ENCODE assay signal across 32 cellular contexts in the genomic region with DNA sequence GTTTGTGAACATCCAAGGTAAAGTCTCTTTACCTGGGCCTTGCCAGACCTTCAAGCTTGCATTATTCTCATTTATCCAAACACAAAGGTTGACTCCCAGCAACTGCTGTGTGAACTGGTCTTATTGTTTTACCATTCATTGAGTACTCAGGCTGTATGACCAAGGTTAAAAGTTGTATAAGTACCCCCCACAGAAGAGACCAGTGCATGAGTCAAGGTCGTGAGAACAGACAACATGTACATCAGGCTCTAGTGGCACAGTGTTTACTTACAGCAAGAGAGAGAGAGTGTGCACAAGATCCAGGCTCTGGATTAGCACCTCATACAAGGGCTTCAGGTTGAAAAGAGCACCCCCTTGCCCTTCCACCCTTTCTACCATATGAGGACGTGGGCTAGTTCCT.
"Had no signal": no experiment of that assay in that cellular context is flagged by ENCODE, and none has a peak within 500 bp of the region (broad histone marks: within the 10 kb centered on the region; RNA-seq: fewer than 3 reads in every experiment).

No MANE protein-coding gene starts in this region.

- H3K9me3 Mint-ChIP-seq: naive B cell; naive thymus-derived CD8-positive, alpha-beta T cell; natural killer cell treated with Interleukin-12 subunit alpha and Interleukin-12 subunit beta and Interleukin-15 and Interleukin-18, amount 100 ng/mL, for 72 hours; stimulated activated memory B cell treated with anti-CD40 and anti-IgM and Interleukin-4, amounts not matched to agents 10 μg/mL and 1 μg/mL and 100 μg/mL, for 72 hours had no signal

- H3K4me3 ChIP-seq: ovary, psoas muscle, skin epidermis, smooth muscle cell, spleen, suprapubic skin, testis, tibial artery, transverse colon, upper lobe of left lung, uterus had no signal

- H3K27ac Mint-ChIP-seq: naive B cell; naive thymus-derived CD8-positive, alpha-beta T cell; natural killer cell treated with Interleukin-12 subunit alpha and Interleukin-12 subunit beta and Interleukin-15 and Interleukin-18, amount 100 ng/mL, for 72 hours; nephron progenitor cell; progenitor cell of endocrine pancreas; stimulated activated memory B cell treated with anti-CD40 and anti-IgM and Interleukin-4, amounts not matched to agents 10 μg/mL and 1 μg/mL and 100 μg/mL, for 72 hours; stimulated activated naive CD8-positive, alpha-beta T cell treated with anti-CD3 and anti-CD28 coated beads, Interleukin-15, amount 100 ng/mL, for 72 hours had no signal

- H3K36me3 ChIP-seq: neutrophil, ovary, spleen, suprapubic skin, tibial artery, transverse colon, upper lobe of left lung, uterus had no signal

- H3K9me3 ChIP-seq: neutrophil, ovary, psoas muscle, spleen, suprapubic skin, testis, tibial artery, transverse colon, upper lobe of left lung, uterus had no signal

- H3K4me1 Mint-ChIP-seq: naive B cell; naive thymus-derived CD8-positive, alpha-beta T cell; neural crest cell; stimulated activated memory B cell treated with anti-CD40 and anti-IgM and Interleukin-4, amounts not matched to agents 10 μg/mL and 1 μg/mL and 100 μg/mL, for 72 hours had no signal

- H3K36me3 Mint-ChIP-seq: naive B cell; naive thymus-derived CD8-positive, alpha-beta T cell; natural killer cell treated with Interleukin-12 subunit alpha and Interleukin-12 subunit beta and Interleukin-15 and Interleukin-18, amount 100 ng/mL, for 72 hours; stimulated activated memory B cell treated with anti-CD40 and anti-IgM and Interleukin-4, amounts not matched to agents 10 μg/mL and 1 μg/mL and 100 μg/mL, for 72 hours had no signal

- H3K4me3 Mint-ChIP-seq: naive thymus-derived CD8-positive, alpha-beta T cell; natural killer cell treated with Interleukin-12 subunit alpha and Interleukin-12 subunit beta and Interleukin-15 and Interleukin-18, amount 100 ng/mL, for 72 hours; nephron progenitor cell; neural crest cell; stimulated activated memory B cell treated with anti-CD40 and anti-IgM and Interleukin-4, amounts not matched to agents 10 μg/mL and 1 μg/mL and 100 μg/mL, for 72 hours; stimulated activated naive CD8-positive, alpha-beta T cell treated with anti-CD3 and anti-CD28 coated beads, Interleukin-15, amount 100 ng/mL, for 72 hours had no signal

- H3K27ac ChIP-seq: neutrophil, ovary, parathyroid adenoma, psoas muscle, skin epidermis, spleen, suprapubic skin, testis, tibial artery, transverse colon, upper lobe of left lung, uterus had no signal

- DNase-seq: naive B cell; naive thymus-derived CD8-positive, alpha-beta T cell; nephron progenitor cell; nucleus accumbens; ovary; posterior cingulate gyrus; psoas muscle; right cardiac atrium; stimulated activated CD4-positive, alpha-beta T cell treated with anti-CD3 and anti-CD28 coated beads, Interleukin-12 subunit alpha, Interleukin-12 subunit beta, amount 100 ng/mL, for 4 hours; stimulated activated CD4-positive, alpha-beta T cell treated with anti-CD3 and anti-CD28 coated beads, Interleukin-1b, Interleukin-23, amount 100 ng/mL, for 48 hours; stimulated activated CD4-positive, alpha-beta T cell treated with anti-CD3 and anti-CD28 coated beads, Interleukin-4, amount 100 ng/mL, for 1 hour; stimulated activated CD4-positive, alpha-beta T cell treated with anti-CD3 and anti-CD28 coated beads, Interleukin-4, amount 100 ng/mL, for 4 hours; stimulated activated CD8-positive, alpha-beta memory T cell treated with anti-CD3 and anti-CD28 coated beads, Interleukin-4, amount 100 ng/mL, for 48 hours; stimulated activated naive CD4-positive, alpha-beta T cell; stimulated activated naive CD8-positive, alpha-beta T cell treated with anti-CD3 and anti-CD28 coated beads, Interleukin-15, amount 100 ng/mL, for 72 hours; stimulated activated naive CD8-positive, alpha-beta T cell treated with anti-CD3 and anti-CD28 coated beads, Interleukin-15, Interleukin-2, amounts not matched to agents 100 U/mL and 50 U/mL, for 24 hours; substantia nigra; testis; tibial artery; transverse colon; upper lobe of left lung; uterus had no signal

- H3K79me2 ChIP-seq: parathyroid adenoma had no signal

- H2AFZ ChIP-seq: parathyroid adenoma had no signal

- H3K9ac ChIP-seq: parathyroid adenoma had no signal

- H3K27me3 Mint-ChIP-seq: naive thymus-derived CD8-positive, alpha-beta T cell; progenitor cell of endocrine pancreas; stimulated activated memory B cell treated with anti-CD40 and anti-IgM and Interleukin-4, amounts not matched to agents 10 μg/mL and 1 μg/mL and 100 μg/mL, for 72 hours; stimulated activated naive CD8-positive, alpha-beta T cell treated with anti-CD3 and anti-CD28 coated beads, Interleukin-15, amount 100 ng/mL, for 72 hours had no signal

- H3K27me3 ChIP-seq: neutrophil, ovary, spleen, suprapubic skin, testis, tibial artery, transverse colon, upper lobe of left lung, uterus had no signal

- H3K4me2 ChIP-seq: smooth muscle cell had no signal

- H3K4me1 ChIP-seq: parathyroid adenoma, psoas muscle, spleen, suprapubic skin, testis, tibial artery, transverse colon, uterus had no signal
